ENCODE assay signal across 1 cellular context in the genomic region with DNA sequence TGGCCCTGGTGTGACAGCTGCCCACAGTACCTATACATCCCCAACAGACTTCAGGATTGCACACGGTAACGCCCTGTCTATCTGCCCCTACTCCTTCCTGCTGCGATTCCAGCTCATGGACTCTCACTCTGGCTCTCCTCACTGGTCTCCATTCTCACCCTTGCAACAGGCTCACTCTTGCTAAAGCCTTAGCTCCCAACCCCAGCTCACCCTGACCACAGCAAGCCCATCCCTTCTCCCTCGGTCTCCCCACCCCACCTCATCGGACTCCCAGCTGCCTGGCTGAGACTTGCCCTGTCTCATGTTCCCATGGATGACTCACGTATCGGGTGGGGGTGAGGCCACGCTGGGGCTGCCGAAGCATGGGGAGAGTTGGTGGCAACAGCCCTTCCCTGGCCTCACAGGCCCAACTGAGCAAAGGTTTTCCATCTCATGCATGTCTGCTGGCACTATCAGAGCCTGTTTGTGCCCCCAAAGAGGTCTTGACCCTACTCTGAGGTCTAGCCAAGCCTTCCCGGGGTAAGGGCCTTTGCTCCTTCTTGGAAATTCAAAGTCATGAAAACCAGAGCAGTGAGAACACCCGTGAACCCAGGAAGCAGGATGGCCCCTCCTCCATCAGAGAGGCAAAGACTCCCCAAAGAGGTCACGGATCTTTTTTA.
TF ChIP-seq lines count a peak whose summit lies in the region.

No MANE protein-coding gene starts in this region.

TF ChIP-seq in HepG2, 621 proteins besides CTCF, POLR2A, EP300 and RAD21 (continued from another document):
- TF ChIP-seq, protein P1, sequence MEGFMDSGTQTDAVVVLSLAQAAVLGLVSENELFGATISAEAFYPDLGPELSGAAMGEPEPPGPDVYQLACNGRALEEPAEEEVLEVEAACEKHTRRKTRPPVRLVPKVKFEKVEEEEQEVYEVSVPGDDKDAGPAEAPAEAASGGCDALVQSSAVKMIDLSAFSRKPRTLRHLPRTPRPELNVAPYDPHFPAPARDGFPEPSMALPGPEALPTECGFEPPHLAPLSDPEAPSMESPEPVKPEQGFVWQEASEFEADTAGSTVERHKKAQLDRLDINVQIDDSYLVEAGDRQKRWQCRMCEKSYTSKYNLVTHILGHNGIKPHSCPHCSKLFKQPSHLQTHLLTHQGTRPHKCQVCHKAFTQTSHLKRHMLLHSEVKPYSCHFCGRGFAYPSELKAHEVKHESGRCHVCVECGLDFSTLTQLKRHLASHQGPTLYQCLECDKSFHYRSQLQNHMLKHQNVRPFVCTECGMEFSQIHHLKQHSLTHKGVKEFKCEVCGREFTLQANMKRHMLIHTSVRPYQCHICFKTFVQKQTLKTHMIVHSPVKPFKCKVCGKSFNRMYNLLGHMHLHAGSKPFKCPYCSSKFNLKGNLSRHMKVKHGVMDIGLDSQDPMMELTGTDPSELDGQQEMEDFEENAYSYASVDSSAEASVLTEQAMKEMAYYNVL (CRISPR knock-in tag; IDR thresholded peaks at IDR 0.05; ENCODE audit: borderline replicate concordance): no peak
- no peak for TF ChIP-seq ZNF282 (IDR thresholded peaks at IDR 0.05; ENCODE audit: partially characterized antibody)
- TF ChIP-seq HNRNPK (IDR thresholded peaks at IDR 0.05; ENCODE audit: low read depth, low read length, poor library complexity, severe bottlenecking): no peak
- TF ChIP-seq HCFC1 (IDR thresholded peaks at IDR 0.05; ENCODE audit: low read depth, low read length): no peak
- peak; percentile 57 for TF ChIP-seq AGO2 (optimal IDR thresholded peaks at IDR 0.05; ENCODE audit: low read depth, low read length)
- TF ChIP-seq ZNF263 (CRISPR knock-in tag; IDR thresholded peaks at IDR 0.05): 0 out of 2 replicates have a peak, but pooled peaks have one; percentile 22
- no peak for TF ChIP-seq KLF6 (CRISPR knock-in tag; IDR thresholded peaks at IDR 0.05)
- TF ChIP-seq, protein P2, sequence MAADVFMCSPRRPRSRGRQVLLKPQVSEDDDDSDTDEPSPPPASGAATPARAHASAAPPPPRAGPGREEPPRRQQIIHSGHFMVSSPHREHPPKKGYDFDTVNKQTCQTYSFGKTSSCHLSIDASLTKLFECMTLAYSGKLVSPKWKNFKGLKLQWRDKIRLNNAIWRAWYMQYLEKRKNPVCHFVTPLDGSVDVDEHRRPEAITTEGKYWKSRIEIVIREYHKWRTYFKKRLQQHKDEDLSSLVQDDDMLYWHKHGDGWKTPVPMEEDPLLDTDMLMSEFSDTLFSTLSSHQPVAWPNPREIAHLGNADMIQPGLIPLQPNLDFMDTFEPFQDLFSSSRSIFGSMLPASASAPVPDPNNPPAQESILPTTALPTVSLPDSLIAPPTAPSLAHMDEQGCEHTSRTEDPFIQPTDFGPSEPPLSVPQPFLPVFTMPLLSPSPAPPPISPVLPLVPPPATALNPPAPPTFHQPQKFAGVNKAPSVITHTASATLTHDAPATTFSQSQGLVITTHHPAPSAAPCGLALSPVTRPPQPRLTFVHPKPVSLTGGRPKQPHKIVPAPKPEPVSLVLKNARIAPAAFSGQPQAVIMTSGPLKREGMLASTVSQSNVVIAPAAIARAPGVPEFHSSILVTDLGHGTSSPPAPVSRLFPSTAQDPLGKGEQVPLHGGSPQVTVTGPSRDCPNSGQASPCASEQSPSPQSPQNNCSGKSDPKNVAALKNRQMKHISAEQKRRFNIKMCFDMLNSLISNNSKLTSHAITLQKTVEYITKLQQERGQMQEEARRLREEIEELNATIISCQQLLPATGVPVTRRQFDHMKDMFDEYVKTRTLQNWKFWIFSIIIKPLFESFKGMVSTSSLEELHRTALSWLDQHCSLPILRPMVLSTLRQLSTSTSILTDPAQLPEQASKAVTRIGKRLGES (CRISPR knock-in tag; IDR thresholded peaks at IDR 0.05; ENCODE audit: borderline replicate concordance): no peak
- no peak for TF ChIP-seq PLRG1 (conservative IDR thresholded peaks at IDR 0.05)
- TF ChIP-seq ZNF530 (CRISPR knock-in tag; IDR thresholded peaks at IDR 0.05; ENCODE audit: low read depth): no peak
- no peak for TF ChIP-seq TBL1XR1 (IDR thresholded peaks at IDR 0.05; ENCODE audit: borderline replicate concordance, low read length, partially characterized antibody)
- no peak for TF ChIP-seq NFATC3 (CRISPR knock-in tag; IDR thresholded peaks at IDR 0.05)
- TF ChIP-seq, protein P3, sequence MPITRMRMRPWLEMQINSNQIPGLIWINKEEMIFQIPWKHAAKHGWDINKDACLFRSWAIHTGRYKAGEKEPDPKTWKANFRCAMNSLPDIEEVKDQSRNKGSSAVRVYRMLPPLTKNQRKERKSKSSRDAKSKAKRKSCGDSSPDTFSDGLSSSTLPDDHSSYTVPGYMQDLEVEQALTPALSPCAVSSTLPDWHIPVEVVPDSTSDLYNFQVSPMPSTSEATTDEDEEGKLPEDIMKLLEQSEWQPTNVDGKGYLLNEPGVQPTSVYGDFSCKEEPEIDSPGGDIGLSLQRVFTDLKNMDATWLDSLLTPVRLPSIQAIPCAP (CRISPR knock-in tag; IDR thresholded peaks at IDR 0.05; ENCODE audit: low read depth): no peak
- TF ChIP-seq NCOA1 (CRISPR knock-in tag; IDR thresholded peaks at IDR 0.05): no peak
- TF ChIP-seq, protein P4, sequence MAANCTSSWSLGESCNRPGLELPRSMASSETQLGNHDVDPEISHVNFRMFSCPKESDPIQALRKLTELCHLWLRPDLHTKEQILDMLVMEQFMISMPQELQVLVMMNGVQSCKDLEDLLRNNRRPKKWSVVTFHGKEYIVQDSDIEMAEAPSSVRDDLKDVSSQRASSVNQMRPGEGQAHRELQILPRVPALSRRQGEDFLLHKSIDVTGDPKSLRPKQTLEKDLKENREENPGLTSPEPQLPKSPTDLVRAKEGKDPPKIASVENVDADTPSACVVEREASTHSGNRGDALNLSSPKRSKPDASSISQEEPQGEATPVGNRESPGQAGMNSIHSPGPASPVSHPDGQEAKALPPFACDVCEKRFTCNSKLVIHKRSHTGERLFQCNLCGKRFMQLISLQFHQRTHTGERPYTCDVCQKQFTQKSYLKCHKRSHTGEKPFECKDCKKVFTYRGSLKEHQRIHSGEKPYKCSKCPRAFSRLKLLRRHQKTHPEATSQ (CRISPR knock-in tag; IDR thresholded peaks at IDR 0.05; ENCODE audit: borderline replicate concordance): no peak
- TF ChIP-seq, protein P5, sequence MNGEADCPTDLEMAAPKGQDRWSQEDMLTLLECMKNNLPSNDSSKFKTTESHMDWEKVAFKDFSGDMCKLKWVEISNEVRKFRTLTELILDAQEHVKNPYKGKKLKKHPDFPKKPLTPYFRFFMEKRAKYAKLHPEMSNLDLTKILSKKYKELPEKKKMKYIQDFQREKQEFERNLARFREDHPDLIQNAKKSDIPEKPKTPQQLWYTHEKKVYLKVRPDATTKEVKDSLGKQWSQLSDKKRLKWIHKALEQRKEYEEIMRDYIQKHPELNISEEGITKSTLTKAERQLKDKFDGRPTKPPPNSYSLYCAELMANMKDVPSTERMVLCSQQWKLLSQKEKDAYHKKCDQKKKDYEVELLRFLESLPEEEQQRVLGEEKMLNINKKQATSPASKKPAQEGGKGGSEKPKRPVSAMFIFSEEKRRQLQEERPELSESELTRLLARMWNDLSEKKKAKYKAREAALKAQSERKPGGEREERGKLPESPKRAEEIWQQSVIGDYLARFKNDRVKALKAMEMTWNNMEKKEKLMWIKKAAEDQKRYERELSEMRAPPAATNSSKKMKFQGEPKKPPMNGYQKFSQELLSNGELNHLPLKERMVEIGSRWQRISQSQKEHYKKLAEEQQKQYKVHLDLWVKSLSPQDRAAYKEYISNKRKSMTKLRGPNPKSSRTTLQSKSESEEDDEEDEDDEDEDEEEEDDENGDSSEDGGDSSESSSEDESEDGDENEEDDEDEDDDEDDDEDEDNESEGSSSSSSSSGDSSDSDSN (CRISPR knock-in tag; IDR thresholded peaks at IDR 0.05): peak; percentile 29; the same call in 1 of the 2 replicates
- TF ChIP-seq ZBTB7A (CRISPR knock-in tag; IDR thresholded peaks at IDR 0.05): 0 out of 2 replicates have a peak, but pooled peaks have one; percentile 36
- TF ChIP-seq SNRNP70 (IDR thresholded peaks at IDR 0.05; ENCODE audit: low read depth, low read length): no peak
- TF ChIP-seq ZFY (CRISPR knock-in tag; IDR thresholded peaks at IDR 0.05): peak; percentile 19; the same call in 1 of the 2 replicates
- TF ChIP-seq, protein P6, sequence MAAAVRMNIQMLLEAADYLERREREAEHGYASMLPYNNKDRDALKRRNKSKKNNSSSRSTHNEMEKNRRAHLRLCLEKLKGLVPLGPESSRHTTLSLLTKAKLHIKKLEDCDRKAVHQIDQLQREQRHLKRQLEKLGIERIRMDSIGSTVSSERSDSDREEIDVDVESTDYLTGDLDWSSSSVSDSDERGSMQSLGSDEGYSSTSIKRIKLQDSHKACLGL (CRISPR knock-in tag; IDR thresholded peaks at IDR 0.05): no peak
- no peak for TF ChIP-seq ZSCAN30 (CRISPR knock-in tag; IDR thresholded peaks at IDR 0.05)
- no peak for TF ChIP-seq KAT7 (CRISPR knock-in tag; IDR thresholded peaks at IDR 0.05; ENCODE audit: borderline replicate concordance)
- TF ChIP-seq, protein P7, sequence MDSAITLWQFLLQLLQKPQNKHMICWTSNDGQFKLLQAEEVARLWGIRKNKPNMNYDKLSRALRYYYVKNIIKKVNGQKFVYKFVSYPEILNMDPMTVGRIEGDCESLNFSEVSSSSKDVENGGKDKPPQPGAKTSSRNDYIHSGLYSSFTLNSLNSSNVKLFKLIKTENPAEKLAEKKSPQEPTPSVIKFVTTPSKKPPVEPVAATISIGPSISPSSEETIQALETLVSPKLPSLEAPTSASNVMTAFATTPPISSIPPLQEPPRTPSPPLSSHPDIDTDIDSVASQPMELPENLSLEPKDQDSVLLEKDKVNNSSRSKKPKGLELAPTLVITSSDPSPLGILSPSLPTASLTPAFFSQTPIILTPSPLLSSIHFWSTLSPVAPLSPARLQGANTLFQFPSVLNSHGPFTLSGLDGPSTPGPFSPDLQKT (CRISPR knock-in tag; IDR thresholded peaks at IDR 0.05; ENCODE audit: borderline replicate concordance): no peak
- TF ChIP-seq ZFYVE20 (CRISPR knock-in tag; IDR thresholded peaks at IDR 0.05; ENCODE audit: borderline replicate concordance, low read depth): no peak
- no peak for TF ChIP-seq ZNF253 (CRISPR knock-in tag; IDR thresholded peaks at IDR 0.05; ENCODE audit: borderline replicate concordance)
- TF ChIP-seq REXO4 (CRISPR knock-in tag; IDR thresholded peaks at IDR 0.05; ENCODE audit: borderline replicate concordance): no peak
- no peak for TF ChIP-seq ZNF446 (CRISPR knock-in tag; IDR thresholded peaks at IDR 0.05)
- peak; percentile 54 for TF ChIP-seq SIX4 (CRISPR knock-in tag; IDR thresholded peaks at IDR 0.05)
- 0 out of 2 replicates have a peak, but pooled peaks have one; percentile 45 for TF ChIP-seq ZNF431 (CRISPR knock-in tag; IDR thresholded peaks at IDR 0.05; ENCODE audit: borderline replicate concordance, low read depth)
- TF ChIP-seq CAMTA2 (CRISPR knock-in tag; IDR thresholded peaks at IDR 0.05; ENCODE audit: borderline replicate concordance): no peak
- TF ChIP-seq CBX1 (IDR thresholded peaks at IDR 0.05; ENCODE audit: low read depth): no peak
- no peak for TF ChIP-seq BRD4 (CRISPR knock-in tag; IDR thresholded peaks at IDR 0.05)
- TF ChIP-seq TARDBP (CRISPR knock-in tag; IDR thresholded peaks at IDR 0.05): no peak
- no peak for TF ChIP-seq FIP1L1 (IDR thresholded peaks at IDR 0.05; ENCODE audit: borderline replicate concordance, insufficient read depth, low read depth, low read length)
- TF ChIP-seq NFE2L2 (IDR thresholded peaks at IDR 0.05; ENCODE audit: low read length): no peak
- TF ChIP-seq NFYC (CRISPR knock-in tag; IDR thresholded peaks at IDR 0.05): no peak
- TF ChIP-seq NCOA5 (CRISPR knock-in tag; IDR thresholded peaks at IDR 0.05): no peak
- no peak for TF ChIP-seq ZNF260 (CRISPR knock-in tag; IDR thresholded peaks at IDR 0.05; ENCODE audit: borderline replicate concordance, low read depth)
- TF ChIP-seq PAF1 (CRISPR knock-in tag; IDR thresholded peaks at IDR 0.05): no peak
- TF ChIP-seq ZNF607 (CRISPR knock-in tag; IDR thresholded peaks at IDR 0.05; ENCODE audit: borderline replicate concordance): no peak
- TF ChIP-seq, protein P8, sequence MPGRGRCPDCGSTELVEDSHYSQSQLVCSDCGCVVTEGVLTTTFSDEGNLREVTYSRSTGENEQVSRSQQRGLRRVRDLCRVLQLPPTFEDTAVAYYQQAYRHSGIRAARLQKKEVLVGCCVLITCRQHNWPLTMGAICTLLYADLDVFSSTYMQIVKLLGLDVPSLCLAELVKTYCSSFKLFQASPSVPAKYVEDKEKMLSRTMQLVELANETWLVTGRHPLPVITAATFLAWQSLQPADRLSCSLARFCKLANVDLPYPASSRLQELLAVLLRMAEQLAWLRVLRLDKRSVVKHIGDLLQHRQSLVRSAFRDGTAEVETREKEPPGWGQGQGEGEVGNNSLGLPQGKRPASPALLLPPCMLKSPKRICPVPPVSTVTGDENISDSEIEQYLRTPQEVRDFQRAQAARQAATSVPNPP (CRISPR knock-in tag; IDR thresholded peaks at IDR 0.05): no peak
- TF ChIP-seq TGIF2 (CRISPR knock-in tag; IDR thresholded peaks at IDR 0.05): 0 out of 2 replicates have a peak, but pooled peaks have one; percentile 41
- no peak for TF ChIP-seq CEBPB (IDR thresholded peaks at IDR 0.05; ENCODE audit: borderline replicate concordance, low read depth, low read length)
- no peak for TF ChIP-seq CHCHD3 (CRISPR knock-in tag; IDR thresholded peaks at IDR 0.05)
- TF ChIP-seq, protein P9, sequence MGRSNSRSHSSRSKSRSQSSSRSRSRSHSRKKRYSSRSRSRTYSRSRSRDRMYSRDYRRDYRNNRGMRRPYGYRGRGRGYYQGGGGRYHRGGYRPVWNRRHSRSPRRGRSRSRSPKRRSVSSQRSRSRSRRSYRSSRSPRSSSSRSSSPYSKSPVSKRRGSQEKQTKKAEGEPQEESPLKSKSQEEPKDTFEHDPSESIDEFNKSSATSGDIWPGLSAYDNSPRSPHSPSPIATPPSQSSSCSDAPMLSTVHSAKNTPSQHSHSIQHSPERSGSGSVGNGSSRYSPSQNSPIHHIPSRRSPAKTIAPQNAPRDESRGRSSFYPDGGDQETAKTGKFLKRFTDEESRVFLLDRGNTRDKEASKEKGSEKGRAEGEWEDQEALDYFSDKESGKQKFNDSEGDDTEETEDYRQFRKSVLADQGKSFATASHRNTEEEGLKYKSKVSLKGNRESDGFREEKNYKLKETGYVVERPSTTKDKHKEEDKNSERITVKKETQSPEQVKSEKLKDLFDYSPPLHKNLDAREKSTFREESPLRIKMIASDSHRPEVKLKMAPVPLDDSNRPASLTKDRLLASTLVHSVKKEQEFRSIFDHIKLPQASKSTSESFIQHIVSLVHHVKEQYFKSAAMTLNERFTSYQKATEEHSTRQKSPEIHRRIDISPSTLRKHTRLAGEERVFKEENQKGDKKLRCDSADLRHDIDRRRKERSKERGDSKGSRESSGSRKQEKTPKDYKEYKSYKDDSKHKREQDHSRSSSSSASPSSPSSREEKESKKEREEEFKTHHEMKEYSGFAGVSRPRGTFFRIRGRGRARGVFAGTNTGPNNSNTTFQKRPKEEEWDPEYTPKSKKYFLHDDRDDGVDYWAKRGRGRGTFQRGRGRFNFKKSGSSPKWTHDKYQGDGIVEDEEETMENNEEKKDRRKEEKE (IDR thresholded peaks at IDR 0.05): no peak
- no peak for TF ChIP-seq GTF3A (CRISPR knock-in tag; conservative IDR thresholded peaks at IDR 0.05)
- TF ChIP-seq, protein P10, sequence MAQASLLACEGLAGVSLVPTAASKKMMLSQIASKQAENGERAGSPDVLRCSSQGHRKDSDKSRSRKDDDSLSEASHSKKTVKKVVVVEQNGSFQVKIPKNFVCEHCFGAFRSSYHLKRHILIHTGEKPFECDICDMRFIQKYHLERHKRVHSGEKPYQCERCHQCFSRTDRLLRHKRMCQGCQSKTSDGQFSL (CRISPR knock-in tag; IDR thresholded peaks at IDR 0.05): no peak
- TF ChIP-seq RNF2 (conservative IDR thresholded peaks at IDR 0.05; ENCODE audit: low read depth): no peak
- TF ChIP-seq FOSL1 (CRISPR knock-in tag; IDR thresholded peaks at IDR 0.05; ENCODE audit: borderline replicate concordance): peak; percentile 46; the same call in 1 of the 2 replicates
- no peak for TF ChIP-seq MTA1 (CRISPR knock-in tag; IDR thresholded peaks at IDR 0.05; ENCODE audit: borderline replicate concordance)
